In genomic region chr13:55464222-55464621, GRCh38 we compare ENCODE assay signal across 26 cellular contexts.
"Had no signal": no experiment of that assay in that cellular context is flagged by ENCODE, and none has a peak within 500 bp of the region (broad histone marks: within the 10 kb centered on the region; RNA-seq: fewer than 3 reads in every experiment).

No MANE protein-coding gene starts in this region.

- H3K27me3 ChIP-seq: stomach, suprapubic skin, testis, thyroid gland, tibial artery, tibial nerve, transverse colon, upper lobe of left lung, upper lobe of right lung, uterus, vagina had no signal

- H3K9me3 ChIP-seq: stomach, suprapubic skin, testis, thoracic aorta, thyroid gland, tibial artery, tibial nerve, transverse colon, upper lobe of left lung, upper lobe of right lung, uterus, vagina had no signal

- H3K4me3 ChIP-seq: stomach, suprapubic skin, testis, thoracic aorta, thyroid gland, tibial artery, tibial nerve, transverse colon, upper lobe of left lung, upper lobe of right lung, uterus, vagina had no signal

- H3K27ac ChIP-seq: stomach, suprapubic skin, testis, thoracic aorta, thyroid gland, tibial artery, tibial nerve, transverse colon, upper lobe of left lung, upper lobe of right lung, uterus, vagina had no signal

- H3K4me1 ChIP-seq: stomach, suprapubic skin, testis, thyroid gland, tibial artery, tibial nerve, transverse colon, upper lobe of left lung, upper lobe of right lung, uterus, vagina had no signal

- H3K36me3 ChIP-seq: stomach, suprapubic skin, thoracic aorta, thyroid gland, tibial artery, tibial nerve, transverse colon, upper lobe of left lung, upper lobe of right lung, uterus, vagina had no signal

- DNase-seq: stimulated activated CD4-positive, alpha-beta T cell treated with anti-CD3 and anti-CD28 coated beads, Interleukin-2, amount 100 ng/mL, for 48 hours; stimulated activated CD4-positive, alpha-beta T cell treated with anti-CD3 and anti-CD28 coated beads, Interleukin-4, amount 100 ng/mL, for 1 hour; stimulated activated CD4-positive, alpha-beta T cell treated with anti-CD3 and anti-CD28 coated beads, Interleukin-4, amount 100 ng/mL, for 24 hours; stimulated activated CD4-positive, alpha-beta T cell treated with anti-CD3 and anti-CD28 coated beads, Interleukin-4, amount 100 ng/mL, for 4 hours; stimulated activated CD8-positive, alpha-beta memory T cell treated with anti-CD3 and anti-CD28 coated beads, Interleukin-4, amount 100 ng/mL, for 48 hours; stimulated activated naive B cell treated with anti-CD40 and anti-IgM and Interleukin-4, amounts not matched to agents 10 μg/mL and 1 μg/mL and 100 μg/mL, for 72 hours; stimulated activated naive CD4-positive, alpha-beta T cell; stimulated activated naive CD4-positive, alpha-beta T cell treated with Interleukin-2 at 50 U/mL for 16 hours; stimulated activated naive CD8-positive, alpha-beta T cell treated with anti-CD3 and anti-CD28 coated beads, Interleukin-15, amount 100 ng/mL, for 72 hours; stimulated activated naive CD8-positive, alpha-beta T cell treated with anti-CD3 and anti-CD28 coated beads, Interleukin-15, Interleukin-2, amounts not matched to agents 100 U/mL and 50 U/mL, for 24 hours; stomach; substantia nigra; testis; thyroid gland; tibial artery; transverse colon; trophoblast cell; upper lobe of left lung; upper lobe of right lung; uterus had no signal

- ATAC-seq: stimulated activated effector memory CD8-positive, alpha-beta T cell treated with anti-CD3 and anti-CD28 coated beads, Interleukin-12 subunit alpha, Interleukin-12 subunit beta, amount 100 ng/mL, for 72 hours; stimulated activated memory B cell treated with anti-CD40 and anti-IgM and Interleukin-4, amounts not matched to agents 10 μg/mL and 1 μg/mL and 100 μg/mL, for 72 hours; stimulated activated naive B cell treated with anti-CD40 and anti-IgM and Interleukin-4, amounts not matched to agents 10 μg/mL and 1 μg/mL and 100 μg/mL, for 72 hours; stimulated activated naive CD8-positive, alpha-beta T cell treated with anti-CD3 and anti-CD28 coated beads, Interleukin-15, amount 100 ng/mL, for 72 hours; stimulated activated naive CD8-positive, alpha-beta T cell treated with anti-CD3 and anti-CD28 coated beads, Interleukin-15, Interleukin-2, amounts not matched to agents 100 U/mL and 50 U/mL, for 24 hours; upper lobe of right lung had no signal
